Comparison of ENCODE assay signal across 8 cellular contexts in genomic region chr2:211085056-211085680, GRCh38.
A peak's percentile ranks its signal among the peaks of the same experiment; 100 is the strongest.
DNase-seq lines count a peak whose midpoint lies in the region; ATAC-seq and TF ChIP-seq lines count a peak whose summit lies in the region.

No MANE protein-coding gene starts in this region.

- H3K27me3 ChIP-seq in WERI-Rb-1 (ENCODE audit: insufficient read depth, low read depth, severe bottlenecking): no peaks in the 10 kb centered on the region

- TF ChIP-seq CTCF in LNCAP (IDR thresholded peaks at IDR 0.05) (peak; percentile 63), WERI-Rb-1 (IDR thresholded peaks at IDR 0.05; ENCODE audit: low read depth, low read length) (peak; percentile 33)

- no peak overlapping the region for H3K4me3 ChIP-seq in WERI-Rb-1 (ENCODE audit: low read depth, low read length)

- H3K36me3 ChIP-seq in WERI-Rb-1: no peaks in the 10 kb centered on the region

- H3K9me3 ChIP-seq in WERI-Rb-1 (ENCODE audit: severe bottlenecking): no peaks in the 10 kb centered on the region

- peak; percentile 66 for DNase-seq in ELR (ENCODE audit: low read depth)
- DNase-seq in WERI-Rb-1: peak; percentile 29
- DNase-seq in inferior parietal cortex (ENCODE audit: extremely low spot score): peak; percentile 50
- no peak for DNase-seq in stimulated activated CD4-positive, alpha-beta T cell treated with anti-CD3 and anti-CD28 coated beads, Interleukin-4, amount 100 ng/mL, for 4 hours
- no peak for DNase-seq in ecto neural progenitor cell (ENCODE audit: low spot score)
- DNase-seq in NCI-H187 treated with DMSO at 0.1 percent for 48 hours (lab: John Stamatoyannopoulos, UW): no peak

- H3K27ac ChIP-seq in WERI-Rb-1: no peak overlapping the region

- peak; percentile 74 for ATAC-seq in GM21515 (IDR thresholded peaks at IDR 0.05; ENCODE audit: unreplicated experiment)

Comparison
In these comparisons a context has a peak if more than half of its experiments do, and no peak if none do; other contexts are left out.
1. DNase-seq: peak in ELR (single experiment), WERI-Rb-1 (single experiment) and inferior parietal cortex (single experiment); none in stimulated activated CD4-positive, alpha-beta T cell treated with anti-CD3 and anti-CD28 coated beads, Interleukin-4, amount 100 ng/mL, for 4 hours (0 of 2), ecto neural progenitor cell (single experiment) and NCI-H187 treated with DMSO at 0.1 percent for 48 hours (single experiment).